Comparison of ENCODE assay signal across 1 cellular context in the genomic region with DNA sequence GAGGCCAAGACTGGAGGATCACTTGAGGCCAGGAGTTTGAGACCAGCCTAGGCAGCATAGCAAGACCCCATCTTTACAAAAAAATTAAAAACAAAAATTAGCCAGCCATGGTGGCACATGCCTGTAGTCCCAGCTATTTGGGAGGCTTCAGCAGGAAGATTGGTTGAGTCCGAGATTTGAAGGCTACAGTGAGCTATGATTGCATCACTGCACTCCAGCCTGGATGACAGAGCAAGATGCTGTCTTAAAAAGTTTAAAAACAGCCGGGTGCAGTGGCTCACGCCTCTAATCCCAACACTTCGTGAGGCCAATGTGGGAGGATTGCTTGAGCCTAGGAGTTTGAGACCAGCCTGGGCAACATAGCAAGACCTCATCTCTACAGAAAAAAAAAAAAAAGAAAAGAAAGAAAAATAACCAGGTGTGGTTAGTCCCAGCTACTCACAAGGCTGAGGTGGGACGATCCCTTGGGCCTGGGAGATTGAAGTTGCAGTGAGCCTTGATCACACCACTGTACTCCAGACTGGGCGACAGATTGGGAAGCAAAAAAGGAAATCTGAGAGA.
TF ChIP-seq lines count a peak whose summit lies in the region.

No MANE protein-coding gene starts in this region.

TF ChIP-seq in K562, 482 proteins besides CTCF, POLR2A, EP300 and RAD21 (continued from another document):
- TF ChIP-seq, protein P1, sequence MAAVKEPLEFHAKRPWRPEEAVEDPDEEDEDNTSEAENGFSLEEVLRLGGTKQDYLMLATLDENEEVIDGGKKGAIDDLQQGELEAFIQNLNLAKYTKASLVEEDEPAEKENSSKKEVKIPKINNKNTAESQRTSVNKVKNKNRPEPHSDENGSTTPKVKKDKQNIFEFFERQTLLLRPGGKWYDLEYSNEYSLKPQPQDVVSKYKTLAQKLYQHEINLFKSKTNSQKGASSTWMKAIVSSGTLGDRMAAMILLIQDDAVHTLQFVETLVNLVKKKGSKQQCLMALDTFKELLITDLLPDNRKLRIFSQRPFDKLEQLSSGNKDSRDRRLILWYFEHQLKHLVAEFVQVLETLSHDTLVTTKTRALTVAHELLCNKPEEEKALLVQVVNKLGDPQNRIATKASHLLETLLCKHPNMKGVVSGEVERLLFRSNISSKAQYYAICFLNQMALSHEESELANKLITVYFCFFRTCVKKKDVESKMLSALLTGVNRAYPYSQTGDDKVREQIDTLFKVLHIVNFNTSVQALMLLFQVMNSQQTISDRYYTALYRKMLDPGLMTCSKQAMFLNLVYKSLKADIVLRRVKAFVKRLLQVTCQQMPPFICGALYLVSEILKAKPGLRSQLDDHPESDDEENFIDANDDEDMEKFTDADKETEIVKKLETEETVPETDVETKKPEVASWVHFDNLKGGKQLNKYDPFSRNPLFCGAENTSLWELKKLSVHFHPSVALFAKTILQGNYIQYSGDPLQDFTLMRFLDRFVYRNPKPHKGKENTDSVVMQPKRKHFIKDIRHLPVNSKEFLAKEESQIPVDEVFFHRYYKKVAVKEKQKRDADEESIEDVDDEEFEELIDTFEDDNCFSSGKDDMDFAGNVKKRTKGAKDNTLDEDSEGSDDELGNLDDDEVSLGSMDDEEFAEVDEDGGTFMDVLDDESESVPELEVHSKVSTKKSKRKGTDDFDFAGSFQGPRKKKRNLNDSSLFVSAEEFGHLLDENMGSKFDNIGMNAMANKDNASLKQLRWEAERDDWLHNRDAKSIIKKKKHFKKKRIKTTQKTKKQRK (IDR thresholded peaks at IDR 0.05; ENCODE audit: borderline replicate concordance, low read depth, low read length) = no peak
- TF ChIP-seq KDM1A (IDR thresholded peaks at IDR 0.05) = 0 out of 4 replicates have a peak, but pooled peaks have one; percentile 18 to 50
- TF ChIP-seq, protein P2, sequence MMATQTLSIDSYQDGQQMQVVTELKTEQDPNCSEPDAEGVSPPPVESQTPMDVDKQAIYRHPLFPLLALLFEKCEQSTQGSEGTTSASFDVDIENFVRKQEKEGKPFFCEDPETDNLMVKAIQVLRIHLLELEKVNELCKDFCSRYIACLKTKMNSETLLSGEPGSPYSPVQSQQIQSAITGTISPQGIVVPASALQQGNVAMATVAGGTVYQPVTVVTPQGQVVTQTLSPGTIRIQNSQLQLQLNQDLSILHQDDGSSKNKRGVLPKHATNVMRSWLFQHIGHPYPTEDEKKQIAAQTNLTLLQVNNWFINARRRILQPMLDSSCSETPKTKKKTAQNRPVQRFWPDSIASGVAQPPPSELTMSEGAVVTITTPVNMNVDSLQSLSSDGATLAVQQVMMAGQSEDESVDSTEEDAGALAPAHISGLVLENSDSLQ (IDR thresholded peaks at IDR 0.05) = peak; percentile 18; the same call in 1 of the 2 replicates
- peak; percentile 56; the same call in 1 of the 2 replicates for TF ChIP-seq DPF2 (IDR thresholded peaks at IDR 0.05)
- TF ChIP-seq NBN (IDR thresholded peaks at IDR 0.05; ENCODE audit: low read depth) = 0 out of 2 replicates have a peak, but pooled peaks have one; percentile 56
- TF ChIP-seq RB1 (IDR thresholded peaks at IDR 0.05; ENCODE audit: low read depth) = no peak
